10 cellular contexts compared by ENCODE assay signal in the genomic region with DNA sequence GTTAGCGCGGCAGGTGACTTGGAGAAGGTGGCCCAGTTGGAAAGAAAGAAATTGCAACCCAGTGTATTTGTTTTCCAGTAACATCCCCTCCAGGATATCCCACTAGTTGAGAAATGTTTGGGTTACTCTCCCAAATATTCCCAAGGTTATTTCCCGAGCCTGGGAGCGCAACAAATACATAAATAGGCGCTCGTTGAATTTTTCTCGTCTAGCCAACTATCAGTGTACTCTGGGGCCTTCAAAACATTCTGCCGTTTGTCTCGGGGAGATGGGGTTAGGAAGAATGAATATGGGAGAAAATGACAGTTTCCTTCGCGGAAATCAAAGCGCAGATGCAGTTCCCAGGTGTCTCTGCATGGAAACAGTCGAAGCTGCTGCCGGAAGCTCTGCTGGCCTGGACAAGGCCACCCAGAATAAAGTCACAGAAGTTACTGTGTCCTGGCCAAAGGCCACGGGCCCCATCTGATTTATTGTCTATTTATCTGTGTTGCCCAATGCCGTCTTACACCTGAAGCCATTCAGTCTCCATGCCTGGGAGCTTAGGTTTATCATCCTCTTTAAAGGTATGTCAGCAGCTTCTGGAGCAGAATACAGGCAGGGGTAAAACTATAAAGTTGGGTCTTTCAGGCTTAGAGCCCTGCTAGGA. TPM values are rescaled to one million over a fixed set of nuclear protein-coding genes. Genes with fewer than 3 reads are reported as not detected.
DNase-seq lines count a peak whose midpoint lies in the region; ATAC-seq and TF ChIP-seq lines count a peak whose summit lies in the region.
"Had no signal": no experiment of that assay in that cellular context is flagged by ENCODE, and none has a peak within 500 bp of the region (broad histone marks: within the 10 kb centered on the region; RNA-seq: fewer than 3 reads in every experiment).

No MANE protein-coding gene starts in this region.

- peaks cover 5% of the 10 kb centered on the region for H3K4me1 Mint-ChIP-seq in activated naive CD4-positive, alpha-beta T cell treated with anti-CD3 and anti-CD28 coated beads, Interleukin-2, amount 50 U/mL, for 24 hours
- H3K4me1 Mint-ChIP-seq in chondrocyte (ENCODE audit: low read depth), result peaks cover 14% of the 10 kb centered on the region

- peaks cover 8% of the 10 kb centered on the region for H3K79me1 ChIP-seq in mesenchymal stem cell (replicated peaks; ENCODE audit: low read length, poor library complexity, severe bottlenecking)

- no peak overlapping the region for H2BK120ac ChIP-seq in mesenchymal stem cell (ENCODE audit: low read depth, low read length)

- no peak overlapping the region for H3K27ac Mint-ChIP-seq in activated naive CD4-positive, alpha-beta T cell treated with anti-CD3 and anti-CD28 coated beads, Interleukin-2, amount 50 U/mL, for 24 hours
- no peak overlapping the region for H3K27ac Mint-ChIP-seq in chondrocyte (ENCODE audit: unreplicated experiment)

- no peak overlapping the region for H3K14ac ChIP-seq in mesenchymal stem cell (ENCODE audit: low read length in 2 of 2)

- H4K8ac ChIP-seq in mesenchymal stem cell (ENCODE audit: low read length), result no peak overlapping the region

- peaks cover 7% of the 10 kb centered on the region for H3K4me1 ChIP-seq in mesenchymal stem cell (ENCODE audit: control insufficient read depth, insufficient read depth, low read depth, low read length)
- peaks cover 4 to 23% (median 14%) of the 10 kb centered on the region in 4 donors for H3K4me1 ChIP-seq in upper lobe of left lung

- ATAC-seq in upper lobe of left lung (ENCODE audit: low FRiP score in 2 of 2), result no peak
- no peak for ATAC-seq in HG02588 (IDR thresholded peaks at IDR 0.05; ENCODE audit: unreplicated experiment)

- H3K18ac ChIP-seq in mesenchymal stem cell (ENCODE audit: low read depth in 1 of 2, low read length in 2 of 2), result no peak overlapping the region

- H2BK5ac ChIP-seq in mesenchymal stem cell (ENCODE audit: low read depth, low read length, poor library complexity, severe bottlenecking), result no peak overlapping the region

- no peak for TF ChIP-seq POLR2A in upper lobe of left lung (IDR thresholded peaks at IDR 0.05)

- H3K36me3 ChIP-seq in mesenchymal stem cell (ENCODE audit: control insufficient read depth in 1 of 2, insufficient read depth in 2 of 2, low read depth in 1 of 2, low read length in 2 of 2), result no peaks in the 10 kb centered on the region
- no peaks in the 10 kb centered on the region for H3K36me3 ChIP-seq in upper lobe of left lung

- H3K36me3 Mint-ChIP-seq in activated naive CD4-positive, alpha-beta T cell treated with anti-CD3 and anti-CD28 coated beads, Interleukin-2, amount 50 U/mL, for 24 hours, result no peaks in the 10 kb centered on the region
- H3K36me3 Mint-ChIP-seq in chondrocyte (ENCODE audit: low read depth), result no peaks in the 10 kb centered on the region

- TF ChIP-seq EP300 in upper lobe of left lung (IDR thresholded peaks at IDR 0.05), result no peak

- no peak overlapping the region for H3K23ac ChIP-seq in mesenchymal stem cell (ENCODE audit: low read length in 2 of 2)

- no peak overlapping the region for H2AK5ac ChIP-seq in mesenchymal stem cell (ENCODE audit: low read length, severe bottlenecking)

- no peak overlapping the region for H3K4ac ChIP-seq in mesenchymal stem cell (ENCODE audit: low read depth in 1 of 2, low read length in 2 of 2)

- peaks cover 4% of the 10 kb centered on the region for H3K27me3 Mint-ChIP-seq in activated naive CD4-positive, alpha-beta T cell treated with anti-CD3 and anti-CD28 coated beads, Interleukin-2, amount 50 U/mL, for 24 hours
- peaks cover 10% of the 10 kb centered on the region for H3K27me3 Mint-ChIP-seq in chondrocyte (ENCODE audit: low read depth)

- no peak overlapping the region for H2AFZ ChIP-seq in mesenchymal stem cell (ENCODE audit: low read depth, low read length)

- no peak overlapping the region for H2BK15ac ChIP-seq in mesenchymal stem cell (ENCODE audit: low read depth, poor library complexity, severe bottlenecking)

- H3K4me3 ChIP-seq in mesenchymal stem cell (ENCODE audit: insufficient read depth in 1 of 2, low read depth in 1 of 2, low read length in 2 of 2), result peak overlapping the region; percentile 74 to 92
- H3K4me3 ChIP-seq in upper lobe of left lung, result peak overlapping the region; percentile 64 to 97 (median 74)

- TF ChIP-seq CTCF in chondrocyte (IDR thresholded peaks at IDR 0.05) (no peak), upper lobe of left lung (IDR thresholded peaks at IDR 0.05) (no peak)

- H3K9me3 Mint-ChIP-seq in activated naive CD4-positive, alpha-beta T cell treated with anti-CD3 and anti-CD28 coated beads, Interleukin-2, amount 50 U/mL, for 24 hours, result no peaks in the 10 kb centered on the region
- no peaks in the 10 kb centered on the region for H3K9me3 Mint-ChIP-seq in chondrocyte (ENCODE audit: low read depth)

- no peak for DNase-seq in activated naive CD4-positive, alpha-beta T cell treated with Interleukin-2 at 50 U/mL for 16 hours
- no peak for DNase-seq in chondrocyte (ENCODE audit: low spot score)
- DNase-seq in mesenchymal stem cell, result no peak
- no peak for DNase-seq in upper lobe of left lung
- no peak for DNase-seq in foreskin melanocyte
- DNase-seq in dermis blood vessel endothelial cell, result no peak
- DNase-seq: DND-41, NCI-H226 had no signal

- H3K27me3 ChIP-seq in mesenchymal stem cell (ENCODE audit: control insufficient read depth in 1 of 2, insufficient read depth in 1 of 2, low read length in 2 of 2) (peaks cover 0 to 43% of the 10 kb centered on the region in 2 experiments), upper lobe of left lung (no peaks in the 10 kb centered on the region)

- 62% methylated on average over 16 of the region's 16 CpGs for WGBS in mesenchymal stem cell
- WGBS in upper lobe of left lung, 2 donors, result 63 to 65% methylated on average over 15 to 16 of the region's 16 CpGs

- no peak overlapping the region for H2BK12ac ChIP-seq in mesenchymal stem cell (ENCODE audit: low read length in 2 of 2)

- no peak overlapping the region for H3K9ac ChIP-seq in mesenchymal stem cell (ENCODE audit: low read length)

- H3K4me2 ChIP-seq in mesenchymal stem cell (ENCODE audit: low read length, poor library complexity, severe bottlenecking), result peak overlapping the region; percentile 91

- no peaks in the 10 kb centered on the region for H3K9me3 ChIP-seq in mesenchymal stem cell (ENCODE audit: control insufficient read depth, low read length)
- no peaks in the 10 kb centered on the region for H3K9me3 ChIP-seq in upper lobe of left lung

- H3K4me3 Mint-ChIP-seq in activated naive CD4-positive, alpha-beta T cell treated with anti-CD3 and anti-CD28 coated beads, Interleukin-2, amount 50 U/mL, for 24 hours, result peak overlapping the region; percentile 54
- peak overlapping the region; percentile 85 for H3K4me3 Mint-ChIP-seq in chondrocyte (ENCODE audit: unreplicated experiment)

- H4K91ac ChIP-seq in mesenchymal stem cell (ENCODE audit: low read length), result no peak overlapping the region

- H3K27ac ChIP-seq in mesenchymal stem cell (ENCODE audit: low read length, poor library complexity, severe bottlenecking) (no peak overlapping the region), upper lobe of left lung (peak overlapping the region; percentile 71 to 88 (median 81))

RNA-seq across cellular contexts. Expression of a gene that starts 1.0 kb away (rescaled TPM):
- total RNA-seq in chondrocyte, result 2.0 to 3.5 TPM (median 3.4 TPM) in 3 replicates
- polyA plus RNA-seq in mesenchymal stem cell (2013, experiment 1 of 2), result 3.3 TPM
- polyA plus RNA-seq in mesenchymal stem cell (2013, experiment 2 of 2), result 3.3 TPM
- 10 to 100 TPM; 12.6 to 33.0 (median 30.0) TPM for total RNA-seq in upper lobe of left lung
- total RNA-seq in dermis blood vessel endothelial cell, result 124 and 125 TPM in 2 replicates

RNA-seq across cellular contexts. Expression of a gene that starts 57.0 kb away (rescaled TPM):
- total RNA-seq in chondrocyte (18.6 to 21.3 TPM (median 19.5 TPM) in 3 replicates), upper lobe of left lung (100 to 1,000 TPM in 1 of 6 donors, 10 to 100 TPM in 5; 44.2 to 125 (median 62.0) TPM), dermis blood vessel endothelial cell (11.0 and 23.5 TPM in 2 replicates)
- 5.3 TPM for polyA plus RNA-seq in mesenchymal stem cell (2013, experiment 1 of 2)
- 5.4 TPM for polyA plus RNA-seq in mesenchymal stem cell (2013, experiment 2 of 2)
